ENCODE assay signal across 26 cellular contexts in genomic region chr13:57045816-57046691, GRCh38.
A peak's percentile ranks its signal among the peaks of the same experiment; 100 is the strongest.
DNase-seq lines count a peak whose midpoint lies in the region; ATAC-seq and TF ChIP-seq lines count a peak whose summit lies in the region.
"Had no signal": no experiment of that assay in that cellular context is flagged by ENCODE, and none has a peak within 500 bp of the region (broad histone marks: within the 10 kb centered on the region; RNA-seq: fewer than 3 reads in every experiment).

No MANE protein-coding gene starts in this region.

- peaks cover 4% of the 10 kb centered on the region for H3K4me1 ChIP-seq in cardiac muscle cell (ENCODE audit: low read depth)
- H3K4me1 ChIP-seq in adipocyte (ENCODE audit: control insufficient read depth, insufficient read depth, low read length) = peaks cover 14% of the 10 kb centered on the region
- H3K4me1 ChIP-seq in GM23248 (ENCODE audit: insufficient read depth) = no peaks in the 10 kb centered on the region
- no peaks in the 10 kb centered on the region for H3K4me1 ChIP-seq in colonic mucosa
- no peaks in the 10 kb centered on the region for H3K4me1 ChIP-seq in OCI-LY7 (ENCODE audit: insufficient read depth, low read length, poor library complexity, severe bottlenecking)
- H3K4me1 ChIP-seq: BE2C, esophagus squamous epithelium, prostate gland, stomach had no signal

- H2AFZ ChIP-seq in GM23248 = no peak overlapping the region
- no peak overlapping the region for H2AFZ ChIP-seq in OCI-LY7 (ENCODE audit: low read length)

- no peaks in the 10 kb centered on the region for H3K36me3 ChIP-seq in cardiac muscle cell
- H3K36me3 ChIP-seq in adipocyte (ENCODE audit: control insufficient read depth, insufficient read depth, low read length, severe bottlenecking) = no peaks in the 10 kb centered on the region
- H3K36me3 ChIP-seq in GM23248 (ENCODE audit: low read depth) = no peaks in the 10 kb centered on the region
- H3K36me3 ChIP-seq in colonic mucosa = no peaks in the 10 kb centered on the region
- no peaks in the 10 kb centered on the region for H3K36me3 ChIP-seq in OCI-LY7 (ENCODE audit: insufficient read depth, low read length)
- H3K36me3 ChIP-seq: BE2C, esophagus squamous epithelium, prostate gland, stomach had no signal

- no peaks in the 10 kb centered on the region for H3K9me3 ChIP-seq in cardiac muscle cell (ENCODE audit: low read depth)
- peaks cover 27% of the 10 kb centered on the region for H3K9me3 ChIP-seq in adipocyte (ENCODE audit: control insufficient read depth, low read length)
- H3K9me3 ChIP-seq in GM23248 (ENCODE audit: low read depth) = no peaks in the 10 kb centered on the region
- no peaks in the 10 kb centered on the region for H3K9me3 ChIP-seq in colonic mucosa
- 0 out of 2 replicates have a peak, but pooled peaks cover 10% of the 10 kb centered on the region for H3K9me3 ChIP-seq in OCI-LY7 (ENCODE audit: low read length)
- H3K9me3 ChIP-seq: BE2C, prostate gland had no signal

- no TSS peak for BruUV-seq in OCI-LY7 (replicated peaks; lab: Mats Ljungman, UMichigan)

- H3K9me3 Mint-ChIP-seq in nephron = peaks cover 23% of the 10 kb centered on the region

- H3K27me3 ChIP-seq in cardiac muscle cell = no peaks in the 10 kb centered on the region
- H3K27me3 ChIP-seq in adipocyte (replicated peaks; ENCODE audit: control insufficient read depth, insufficient read depth, low read length) = no peaks in the 10 kb centered on the region
- no peaks in the 10 kb centered on the region for H3K27me3 ChIP-seq in GM23248 (replicated peaks; ENCODE audit: insufficient read depth)
- no peaks in the 10 kb centered on the region for H3K27me3 ChIP-seq in colonic mucosa
- H3K27me3 ChIP-seq: BE2C, esophagus squamous epithelium, stomach had no signal

- POLR2A ChIA-PET in OCI-LY7 (lab: Charles Lee) = interaction anchor here (0.5 kb wide), 1 partner anchor 465 kb away, joined by 3 read pairs; no protein-coding TSS in a partner anchor

- H3F3A ChIP-seq in GM23248 (ENCODE audit: insufficient read depth) = no peaks in the 10 kb centered on the region

- CTCF ChIA-PET in OCI-LY7 (lab: Charles Lee; ENCODE audit: unreplicated experiment) = no interaction called here

- no peak overlapping the region for H3K4me2 ChIP-seq in GM23248 (ENCODE audit: unreplicated experiment)
- H3K4me2 ChIP-seq in OCI-LY7 (ENCODE audit: low read length) = no peak overlapping the region
- H3K4me2 ChIP-seq: smooth muscle cell had no signal

- intact Hi-C loops in Right ventricle myocardium inferior (cut with DNase I) = no loop called here
- intact Hi-C loops in colonic mucosa (cut with DNase I) = no loop called here
- intact Hi-C loops in OCI-LY7 (cut with micrococcal nuclease; ENCODE audit: unreplicated experiment) = no loop called here

- no peaks in the 10 kb centered on the region for H3K27me3 Mint-ChIP-seq in nephron (ENCODE audit: low read depth)
- H3K27me3 Mint-ChIP-seq: natural killer cell treated with Interleukin-12 subunit alpha and Interleukin-12 subunit beta and Interleukin-15 and Interleukin-18, amount 100 ng/mL, for 72 hours; T-cell had no signal

- no peaks in the 10 kb centered on the region for H3K36me3 Mint-ChIP-seq in nephron (ENCODE audit: low read depth)
- H3K36me3 Mint-ChIP-seq: T-cell had no signal

- DNase-seq in cardiac muscle cell (ENCODE audit: low read depth in 1 of 2, low spot score in 1 of 2) (peak; percentile 4 to 13), Right ventricle myocardium inferior (ENCODE audit: missing footprints) (no peak), adipocyte (ENCODE audit: low read depth) (no peak), GM23248 (no peak), colonic mucosa (no peak), OCI-LY7 (ENCODE audit: low spot score) (no peak)
- DNase-seq: activated CD4-positive, alpha-beta T cell treated with anti-CD3 and anti-CD28 coated beads for 4 hours; BE2C; COR-L47; effector memory CD4-positive, alpha-beta T cell; esophagus squamous epithelium; HFFc6; kidney glomerular epithelial cell; NCI-H1694; stimulated activated CD4-positive, alpha-beta T cell treated with anti-CD3 and anti-CD28 coated beads, Interleukin-4, amount 100 ng/mL, for 1 hour; stomach; T-cell; trophoblast cell had no signal

- no peak overlapping the region for H3K27ac ChIP-seq in cardiac muscle cell
- H3K27ac ChIP-seq in GM23248 = no peak overlapping the region
- no peak overlapping the region for H3K27ac ChIP-seq in colonic mucosa
- H3K27ac ChIP-seq in OCI-LY7 (ENCODE audit: low read depth, low read length, poor library complexity, severe bottlenecking) = no peak overlapping the region
- H3K27ac ChIP-seq: esophagus squamous epithelium, prostate gland, stomach had no signal

- H3K27ac Mint-ChIP-seq in nephron = peak overlapping the region in 2 of 3 experiments; percentile 10 to 39
- H3K27ac Mint-ChIP-seq: activated naive CD4-positive, alpha-beta T cell treated with anti-CD3 and anti-CD28 coated beads, Interleukin-2, amount 50 U/mL, for 72 hours; activated T-helper 1 cell treated with anti-CD3 and anti-CD28 coated beads, Interleukin-12 subunit alpha, Interleukin-12 subunit beta, Interleukin-2, Interleukin-4 antibody, amounts not matched to agents 30 ng/mL and 10 ng/mL and 1 ng/mL, durations not matched to agents 14 hours and 24 hours and 36 hours; HFFc6; natural killer cell treated with Interleukin-12 subunit alpha and Interleukin-12 subunit beta and Interleukin-15 and Interleukin-18, amount 100 ng/mL, for 72 hours; T-cell had no signal

- peaks cover 14% of the 10 kb centered on the region for H3K4me1 Mint-ChIP-seq in nephron
- H3K4me1 Mint-ChIP-seq: T-cell had no signal

- in situ Hi-C loops in GM23248 (cut with MboI) = no loop called here

- H3K79me2 ChIP-seq in GM23248 (ENCODE audit: insufficient read depth) (no peaks in the 10 kb centered on the region), OCI-LY7 (ENCODE audit: insufficient read depth, low read depth, low read length) (no peaks in the 10 kb centered on the region)

- H4K20me1 ChIP-seq in GM23248 (ENCODE audit: insufficient read depth) (no peaks in the 10 kb centered on the region), OCI-LY7 (ENCODE audit: insufficient read depth, low read length) (no peaks in the 10 kb centered on the region)

- TF ChIP-seq CTCF in cardiac muscle cell (IDR thresholded peaks at IDR 0.05; ENCODE audit: low read depth, low read length) = no peak
- no peak for TF ChIP-seq CTCF in nephron (IDR thresholded peaks at IDR 0.05; ENCODE audit: unreplicated experiment in 3 of 3)
- no peak for TF ChIP-seq CTCF in colonic mucosa (IDR thresholded peaks at IDR 0.05)
- no peak for TF ChIP-seq CTCF in OCI-LY7 (conservative IDR thresholded peaks at IDR 0.05; ENCODE audit: low read length)

- ATAC-seq in Right ventricle myocardium inferior (no peak), GM18909 (IDR thresholded peaks at IDR 0.05; ENCODE audit: poor library complexity, unreplicated experiment) (no peak)
- ATAC-seq: activated naive CD4-positive, alpha-beta T cell treated with anti-CD3 and anti-CD28 coated beads, Interleukin-2, amount 50 U/mL, for 72 hours; K562; natural killer cell treated with Interleukin-12 subunit alpha and Interleukin-12 subunit beta and Interleukin-15 and Interleukin-18, amount 100 ng/mL, for 72 hours; T-cell had no signal

- H3K9ac ChIP-seq in adipocyte (ENCODE audit: low read length) = peak overlapping the region; percentile 42
- no peak overlapping the region for H3K9ac ChIP-seq in GM23248
- H3K9ac ChIP-seq in colonic mucosa (ENCODE audit: low read depth in 2 of 2, low read length in 2 of 2) = no peak overlapping the region

- H3K4me3 ChIP-seq in cardiac muscle cell (no peak overlapping the region), adipocyte (ENCODE audit: low read length) (peak overlapping the region; percentile 50), GM23248 (no peak overlapping the region), colonic mucosa (no peak overlapping the region), OCI-LY7 (ENCODE audit: low read depth, low read length, poor library complexity, severe bottlenecking) (no peak overlapping the region)
- H3K4me3 ChIP-seq: esophagus squamous epithelium, K562, prostate gland, smooth muscle cell, stomach had no signal

- H3K9me2 ChIP-seq in GM23248 (ENCODE audit: insufficient read depth) (no peaks in the 10 kb centered on the region), OCI-LY7 (ENCODE audit: insufficient read depth, low read length) (no peaks in the 10 kb centered on the region)

- 11% methylated on average over 6 of the region's 6 CpGs for WGBS in GM23248 (ENCODE audit: low coverage in 1 of 2, low lambda C conversion rate in 2 of 2, missing lambda C conversion rate in 2 of 2), 2 experiments

- H3K4me3 Mint-ChIP-seq in nephron = peak overlapping the region in 1 of 3 experiments; percentile 15
- H3K4me3 Mint-ChIP-seq: activated T-helper 1 cell treated with anti-CD3 and anti-CD28 coated beads, Interleukin-12 subunit alpha, Interleukin-12 subunit beta, Interleukin-2, Interleukin-4 antibody, amounts not matched to agents 30 ng/mL and 10 ng/mL and 1 ng/mL, durations not matched to agents 14 hours and 24 hours and 36 hours; HFFc6; natural killer cell treated with Interleukin-12 subunit alpha and Interleukin-12 subunit beta and Interleukin-15 and Interleukin-18, amount 100 ng/mL, for 72 hours; T-cell had no signal

Comparison
In these comparisons a context has a peak if more than half of its experiments do, and no peak if none do; other contexts are left out.
1. DNase-seq: peak in cardiac muscle cell (2 of 2); none in Right ventricle myocardium inferior (single experiment), adipocyte (single experiment), GM23248 (single experiment), colonic mucosa (single experiment) and OCI-LY7 (single experiment).